ENCODE assay signal across 8 cellular contexts in the genomic region with DNA sequence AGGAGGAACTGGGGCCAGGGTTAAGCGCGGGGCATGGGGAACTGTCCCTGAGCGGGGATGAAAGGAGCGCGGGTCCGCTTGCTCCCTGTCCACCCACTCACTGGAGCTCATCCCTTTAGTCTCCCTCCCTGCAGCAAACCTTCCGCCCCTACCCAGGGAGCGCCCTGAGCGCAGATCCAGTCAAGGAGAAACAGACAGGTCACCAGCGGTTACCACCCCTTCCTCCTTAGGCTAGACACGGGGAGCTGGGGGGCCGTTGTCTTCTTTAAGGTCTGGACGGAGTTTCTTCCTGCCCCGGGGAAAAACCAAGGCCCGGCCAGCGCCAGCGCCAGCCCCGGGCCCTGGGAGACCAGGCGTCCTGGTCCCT. TPM values are rescaled to one million over a fixed set of nuclear protein-coding genes. Genes with fewer than 3 reads are reported as not detected.
DNase-seq lines count a peak whose midpoint lies in the region; ATAC-seq and TF ChIP-seq lines count a peak whose summit lies in the region.

No MANE protein-coding gene starts in this region.

- no peaks in the 10 kb centered on the region for H3K36me3 ChIP-seq in prostate gland

- no peak overlapping the region for H3K27ac Mint-ChIP-seq in T-cell

- CTCF ChIA-PET in T-cell (lab: Charles Lee) = no interaction called here

- peaks cover 38 to 53% of the 10 kb centered on the region in 2 donors for H3K27me3 Mint-ChIP-seq in T-cell

- intact Hi-C loops in prostate gland (cut with DNase I) = no loop called here

- no peak for ATAC-seq in T-cell (replicated peaks in 1 of 4)
- ATAC-seq in HG02938 (IDR thresholded peaks at IDR 0.05; ENCODE audit: unreplicated experiment) = no peak

- peaks cover 5% of the 10 kb centered on the region for H3K4me1 ChIP-seq in prostate gland (replicated peaks)

- no peaks in the 10 kb centered on the region for H3K27me3 ChIP-seq in prostate gland (replicated peaks; ENCODE audit: insufficient read depth)

- H3K27ac ChIP-seq in prostate gland = peak overlapping the region; percentile 66 to 76

- peak overlapping the region; percentile 48 to 54 for H3K4me3 ChIP-seq in prostate gland

- H3K4me3 Mint-ChIP-seq in T-cell = peak overlapping the region; percentile 21 to 61 (median 50)

- H3K9me3 ChIP-seq in prostate gland = no peaks in the 10 kb centered on the region

- POLR2A ChIA-PET in T-cell (lab: Charles Lee) = no interaction called here

- no peaks in the 10 kb centered on the region for H3K9me3 Mint-ChIP-seq in T-cell

- 7% methylated on average over 14 of the region's 19 CpGs for WGBS in prostate gland

- no peak for TF ChIP-seq POLR2A in prostate gland (IDR thresholded peaks at IDR 0.05)

- TF ChIP-seq CTCF in GM10266 (IDR thresholded peaks at IDR 0.05; ENCODE audit: control insufficient read depth, insufficient read depth, low read depth, missing control alignments) (no peak), prostate gland (IDR thresholded peaks at IDR 0.05) (no peak)

- DNase-seq in GM10266 (ENCODE audit: extremely low spot score) (peak; percentile 45), T-cell (no peak), hepatic stellate cell (ENCODE audit: low spot score) (peak; percentile 26), prostate gland (ENCODE audit: low spot score) (no peak), mucosa of gallbladder (ENCODE audit: low spot score) (no peak), cerebellar cortex (ENCODE audit: low spot score) (no peak)
- DNase-seq in stimulated activated CD4-positive, alpha-beta T cell treated with anti-CD3 and anti-CD28 coated beads, Interleukin-4, amount 100 ng/mL, for 1 hour = no peak

- no peaks in the 10 kb centered on the region for H3K36me3 Mint-ChIP-seq in T-cell

- H3K4me1 Mint-ChIP-seq in T-cell = peaks cover 8 to 11% (median 9%) of the 10 kb centered on the region in 3 donors

RNA-seq across cellular contexts. Expression of gene WNT4, which starts 1.0 kb away (rescaled TPM):
- total RNA-seq in T-cell (not detected), prostate gland (1 to 10 TPM; 3.0 to 3.4 TPM), mucosa of gallbladder (11.5 TPM)

Comparison
In these comparisons a context has a peak if more than half of its experiments do, and no peak if none do; other contexts are left out.
1. DNase-seq: peak in GM10266 (single experiment) and hepatic stellate cell (single experiment); none in T-cell (0 of 34), prostate gland (single experiment), mucosa of gallbladder (single experiment), cerebellar cortex (single experiment) and stimulated activated CD4-positive, alpha-beta T cell treated with anti-CD3 and anti-CD28 coated beads, Interleukin-4, amount 100 ng/mL, for 1 hour (single experiment).